In genomic region chr3:16550676-16551341, GRCh38 we compare ENCODE assay signal across 7 cellular contexts. TPM values are rescaled to one million over a fixed set of nuclear protein-coding genes. Genes with fewer than 3 reads are reported as not detected.
A peak's percentile ranks its signal among the peaks of the same experiment; 100 is the strongest.
DNase-seq lines count a peak whose midpoint lies in the region; ATAC-seq, FAIRE-seq and TF ChIP-seq lines count a peak whose summit lies in the region.

No MANE protein-coding gene starts in this region.

- H3K9ac ChIP-seq in astrocyte (ENCODE audit: low read length) (peak overlapping the region; percentile 51), smooth muscle cell (ENCODE audit: low read depth) (peak overlapping the region; percentile 31)

- H3K27me3 ChIP-seq in astrocyte (ENCODE audit: insufficient read depth, low read length) = no peaks in the 10 kb centered on the region
- H3K27me3 ChIP-seq in smooth muscle cell (ENCODE audit: low read depth) = no peaks in the 10 kb centered on the region

- peak; percentile 72 for TF ChIP-seq CTCF in GM12875 (IDR thresholded peaks at IDR 0.05; ENCODE audit: borderline replicate concordance, insufficient read depth, low read depth, low read length)
- peak; percentile 99 for TF ChIP-seq CTCF in astrocyte (IDR thresholded peaks at IDR 0.05; ENCODE audit: insufficient read depth, low read depth, low read length)
- peak; percentile 94 for TF ChIP-seq CTCF in smooth muscle cell (IDR thresholded peaks at IDR 0.05; ENCODE audit: borderline replicate concordance, insufficient read depth, poor library complexity, severe bottlenecking)

- no peaks in the 10 kb centered on the region for H3K36me3 ChIP-seq in astrocyte (ENCODE audit: insufficient read depth, low read length)
- no peaks in the 10 kb centered on the region for H3K36me3 ChIP-seq in smooth muscle cell (ENCODE audit: low read depth)

- DNase-seq in NCI-H1694 (lab: John Stamatoyannopoulos, UW) (peak; percentile 76), T-helper 22 cell (ENCODE audit: low read depth) (peak; percentile 47), astrocyte (ENCODE audit: low read depth) (peak; percentile 70), iPS DF 19.7 (ENCODE audit: low read depth, low spot score) (peak; percentile 75), smooth muscle cell (lab: John Stamatoyannopoulos, UW; ENCODE audit: unreplicated experiment) (peak; percentile 11)

- H3K4me1 ChIP-seq in astrocyte (ENCODE audit: insufficient read depth, low read length) (peaks cover 6% of the 10 kb centered on the region), smooth muscle cell (ENCODE audit: low read depth) (no peaks in the 10 kb centered on the region)

- H2AFZ ChIP-seq in astrocyte (ENCODE audit: low read depth, low read length) (peak overlapping the region; percentile 65), smooth muscle cell (ENCODE audit: low read depth) (peak overlapping the region; percentile 89)

- peak overlapping the region; percentile 73 for H3K4me2 ChIP-seq in astrocyte (ENCODE audit: low read length)
- H3K4me2 ChIP-seq in smooth muscle cell = peak overlapping the region; percentile 79

- peaks cover 14% of the 10 kb centered on the region for H3K4me1 Mint-ChIP-seq in astrocyte (ENCODE audit: low read depth, unreplicated experiment)

- no peaks in the 10 kb centered on the region for H3K27me3 Mint-ChIP-seq in astrocyte (ENCODE audit: low read depth, unreplicated experiment)

- H3K9me3 Mint-ChIP-seq in astrocyte (ENCODE audit: unreplicated experiment) = peaks cover 9% of the 10 kb centered on the region

- no peaks in the 10 kb centered on the region for H3F3A ChIP-seq in smooth muscle cell (ENCODE audit: low read depth)

- H3K9me3 ChIP-seq in astrocyte (ENCODE audit: insufficient read depth, low read depth, low read length) = no peaks in the 10 kb centered on the region
- H3K9me3 ChIP-seq in smooth muscle cell (replicated peaks; ENCODE audit: low read depth) = no peaks in the 10 kb centered on the region

- ATAC-seq in HG02763 (IDR thresholded peaks at IDR 0.05; ENCODE audit: unreplicated experiment) = peak; percentile 72

- H3K79me2 ChIP-seq in astrocyte (ENCODE audit: insufficient read depth, low read length) (no peaks in the 10 kb centered on the region), smooth muscle cell (ENCODE audit: low read depth) (no peaks in the 10 kb centered on the region)

- no peaks in the 10 kb centered on the region for H4K20me1 ChIP-seq in astrocyte (ENCODE audit: insufficient read depth, low read length)
- no peaks in the 10 kb centered on the region for H4K20me1 ChIP-seq in smooth muscle cell (ENCODE audit: low read depth)

- peak overlapping the region; percentile 94 for H3K27ac Mint-ChIP-seq in astrocyte (ENCODE audit: unreplicated experiment)

- WGBS in smooth muscle cell (ENCODE audit: low lambda C conversion rate) = 13% methylated on average over 7 of the region's 7 CpGs

- H3K4me3 Mint-ChIP-seq in astrocyte (ENCODE audit: unreplicated experiment) = no peak overlapping the region

- no peak overlapping the region for H3K4me3 ChIP-seq in GM12875 (ENCODE audit: low read depth, low read length)
- peak overlapping the region; percentile 13 for H3K4me3 ChIP-seq in astrocyte (ENCODE audit: insufficient read depth, low read depth, low read length)
- peak overlapping the region; percentile 39 for H3K4me3 ChIP-seq in smooth muscle cell

- FAIRE-seq in astrocyte (lab: Jason Lieb, UNC) = peak; percentile 62

- no peaks in the 10 kb centered on the region for H3K36me3 Mint-ChIP-seq in astrocyte (ENCODE audit: low read depth, unreplicated experiment)

- H3K27ac ChIP-seq in astrocyte (ENCODE audit: low read depth, low read length) (no peak overlapping the region), smooth muscle cell (ENCODE audit: low read depth) (peak overlapping the region; percentile 44)

RNA-seq across cellular contexts. Expression of gene RFTN1, which starts 37.3 kb away (rescaled TPM):
- total RNA-seq in astrocyte (49.5 and 56.8 TPM in 2 replicates), smooth muscle cell (35.6 and 37.7 TPM in 2 replicates)
- 21.7 and 22.8 TPM in 2 replicates for polyA plus RNA-seq in smooth muscle cell

RNA-seq across cellular contexts. Expression of gene DAZL, which starts 54.4 kb away (rescaled TPM):
- total RNA-seq in astrocyte = not detected in 2 replicates
- not detected in 2 replicates for total RNA-seq in smooth muscle cell
- polyA plus RNA-seq in smooth muscle cell = not detected in 2 replicates

Comparison
In these comparisons a context has a peak if more than half of its experiments do, and no peak if none do; other contexts are left out.
1. DNase-seq: peak in every context shown above with its lines; median percentile 76 in NCI-H1694; 75 in iPS DF 19.7; 70 in astrocyte; 47 in T-helper 22 cell; 11 in smooth muscle cell.